25 cellular contexts compared by ENCODE assay signal in the genomic region with DNA sequence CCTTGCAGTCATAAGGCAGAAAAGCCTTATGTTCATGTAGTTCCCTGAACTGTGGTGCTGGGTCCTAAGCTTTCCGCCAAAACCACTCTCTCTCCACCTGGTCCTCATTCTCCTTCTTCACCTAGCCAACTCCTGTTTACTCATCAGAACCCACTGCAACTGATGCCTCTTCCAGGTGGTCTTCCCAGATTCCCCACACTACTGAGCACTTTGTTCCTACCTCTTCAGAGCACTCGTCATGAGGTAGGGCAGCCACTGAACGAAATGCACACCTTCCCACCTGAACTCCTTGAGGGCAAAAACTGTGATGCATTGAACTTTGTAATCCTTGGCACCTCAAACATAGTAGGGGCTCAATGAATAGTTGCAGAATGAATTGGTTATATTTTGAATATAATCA.
DNase-seq lines count a peak whose midpoint lies in the region; ATAC-seq, FAIRE-seq and TF ChIP-seq lines count a peak whose summit lies in the region.
"Had no signal": no experiment of that assay in that cellular context is flagged by ENCODE, and none has a peak within 500 bp of the region (broad histone marks: within the 10 kb centered on the region; RNA-seq: fewer than 3 reads in every experiment).

No MANE protein-coding gene starts in this region.

- ATAC-seq in CD4-positive, CD25-positive, alpha-beta regulatory T cell (ENCODE audit: low read depth in 2 of 2) = no peak
- no peak for ATAC-seq in GM21528 (IDR thresholded peaks at IDR 0.05; ENCODE audit: low FRiP score, unreplicated experiment)

- H3K9ac ChIP-seq in H1 (replicated peaks in 1 of 4; ENCODE audit: extremely low read depth in 1 of 4, low read depth in 3 of 4, low read length in 3 of 4) = no peak overlapping the region
- H3K9ac ChIP-seq: BLaER1 had no signal

- H2BK12ac ChIP-seq in H1 (ENCODE audit: low read depth, low read length) = peak overlapping the region; percentile 65; the same call in 1 of the 2 replicates

- H2BK15ac ChIP-seq in H1 (ENCODE audit: low read length) = no peak overlapping the region

- H3K79me2 ChIP-seq in H1 (ENCODE audit: control insufficient read depth in 1 of 2, insufficient read depth in 2 of 2, low read length in 2 of 2) = no peaks in the 10 kb centered on the region

- no peak overlapping the region for H2BK20ac ChIP-seq in H1 (ENCODE audit: low read length)

- no peak overlapping the region for H3K23ac ChIP-seq in H1 (ENCODE audit: insufficient read length)

- peaks cover 17% of the 10 kb centered on the region for H3K9me3 Mint-ChIP-seq in activated CD4-positive, alpha-beta T cell treated with anti-CD3 and anti-CD28 coated beads, Interleukin-2, amount 10 ng/mL, durations not matched to agents 24 days and 14 days
- peaks cover 0 to 12% (median 4%) of the 10 kb centered on the region in 7 donors for H3K9me3 Mint-ChIP-seq in CD4-positive, CD25-positive, alpha-beta regulatory T cell
- H3K9me3 Mint-ChIP-seq: CD4-positive, alpha-beta T cell had no signal

- peak overlapping the region; percentile 50 for H3K27ac Mint-ChIP-seq in activated CD4-positive, alpha-beta T cell treated with anti-CD3 and anti-CD28 coated beads, Interleukin-2, amount 10 ng/mL, durations not matched to agents 24 days and 14 days
- H3K27ac Mint-ChIP-seq in CD4-positive, CD25-positive, alpha-beta regulatory T cell = peak overlapping the region in 2 of 3 donors; percentile 17 to 77
- H3K27ac Mint-ChIP-seq: HFFc6 had no signal

- peaks cover 13% of the 10 kb centered on the region for H3K4me1 ChIP-seq in CD4-positive, CD25-positive, alpha-beta regulatory T cell (ENCODE audit: control insufficient read depth, insufficient read depth, low read length, poor library complexity, severe bottlenecking)
- H3K4me1 ChIP-seq in HEK293 (ENCODE audit: control insufficient read depth, insufficient read depth, low read length) (no peaks in the 10 kb centered on the region), H1 (replicated peaks in 1 of 4; ENCODE audit: control insufficient read depth in 3 of 4, insufficient read depth in 4 of 4, low read length in 3 of 4) (peaks cover 2 to 14% (median 13%) of the 10 kb centered on the region in 4 experiments; a peak in 5 of 7 replicates)
- H3K4me1 ChIP-seq: BLaER1 had no signal

- peaks cover 29% of the 10 kb centered on the region for H3K4me1 Mint-ChIP-seq in activated CD4-positive, alpha-beta T cell treated with anti-CD3 and anti-CD28 coated beads, Interleukin-2, amount 10 ng/mL, durations not matched to agents 24 days and 14 days
- H3K4me1 Mint-ChIP-seq in CD4-positive, CD25-positive, alpha-beta regulatory T cell = peaks cover 14 to 34% (median 27%) of the 10 kb centered on the region in 4 donors

- CTCF ChIA-PET in HEK293 (lab: Yijun Ruan, JAX) = no interaction called here
- CTCF ChIA-PET in H1 (lab: Charles Lee; ENCODE audit: partially characterized antibody) = interaction anchor here (1.3 to 10.1 kb wide), 2 partner anchors 10 to 156 kb away, joined by 7 to 71 read pairs; no protein-coding TSS in a partner anchor

- no peak for DNase-seq in activated CD4-positive, alpha-beta T cell treated with anti-CD3 and anti-CD28 coated beads, Interleukin-2, amount 10 ng/mL, durations not matched to agents 24 days and 14 days
- DNase-seq in activated CD4-positive, alpha-beta T cell treated with anti-CD3 and anti-CD28 coated beads for 1 hour = no peak
- DNase-seq in CD4-positive, CD25-positive, alpha-beta regulatory T cell = no peak
- DNase-seq in H1 (ENCODE audit: low read depth in 1 of 2, low spot score in 2 of 2) = no peak
- no peak for DNase-seq in dedifferentiated amniotic fluid mesenchymal stem cell (ENCODE audit: extremely low spot score)
- DNase-seq: CD4-positive, alpha-beta T cell; COR-L47; DMS53; H9; HFFc6; KBM-7; MG63; NCI-H1048; NCI-H1694; NCI-H2029 treated with DMSO at 0.1 percent for 48 hours; NCI-H2227 treated with DMSO at 0.1 percent for 48 hours; NCI-H526 treated with DMSO at 0.1 percent for 48 hours; SHP77 had no signal

- H4K20me1 ChIP-seq in H1 (replicated peaks in 1 of 2; ENCODE audit: control insufficient read depth in 1 of 2, insufficient read depth in 2 of 2, low read length in 2 of 2) = no peaks in the 10 kb centered on the region
- H4K20me1 ChIP-seq: BLaER1 had no signal

- intact Hi-C loops in activated CD4-positive, alpha-beta T cell treated with anti-CD3 and anti-CD28 coated beads, Interleukin-2, amount 10 ng/mL, durations not matched to agents 24 days and 14 days (cut with micrococcal nuclease) = loop anchor here (10.0 kb wide), 1 partner anchor 387 kb away; no protein-coding TSS in a partner anchor

- H2BK5ac ChIP-seq in H1 (ENCODE audit: low read depth, low read length) = 0 out of 2 replicates have a peak overlapping the region, but pooled peaks have one; percentile 4

- no peak overlapping the region for H3K14ac ChIP-seq in H1 (ENCODE audit: insufficient read length)

- peaks cover 68% of the 10 kb centered on the region for H3K36me3 ChIP-seq in CD4-positive, CD25-positive, alpha-beta regulatory T cell (ENCODE audit: control insufficient read depth, insufficient read depth, low read length)
- H3K36me3 ChIP-seq in HEK293 (ENCODE audit: control insufficient read depth in 2 of 2, insufficient read depth in 1 of 2, low read length in 2 of 2) (peaks cover 0 to 35% of the 10 kb centered on the region in 2 experiments; a peak in 1 of 3 replicates), H1 (ENCODE audit: control insufficient read depth in 2 of 4, insufficient read depth in 4 of 4, low read length in 3 of 4) (peaks cover 0 to 11% (median 3%) of the 10 kb centered on the region in 4 experiments; a peak in 3 of 8 replicates)
- H3K36me3 ChIP-seq: MG63 had no signal

- H3K56ac ChIP-seq in H1 (replicated peaks; ENCODE audit: insufficient read length, low read depth, low read length) = no peak overlapping the region

- no peak overlapping the region for H3K4me3 Mint-ChIP-seq in activated CD4-positive, alpha-beta T cell treated with anti-CD3 and anti-CD28 coated beads, Interleukin-2, amount 10 ng/mL, durations not matched to agents 24 days and 14 days
- peak overlapping the region in 1 of 4 donors; percentile 55 for H3K4me3 Mint-ChIP-seq in CD4-positive, CD25-positive, alpha-beta regulatory T cell
- H3K4me3 Mint-ChIP-seq: CD4-positive, alpha-beta T cell; H9; HFFc6 had no signal

- H3K27me3 Mint-ChIP-seq in activated CD4-positive, alpha-beta T cell treated with anti-CD3 and anti-CD28 coated beads, Interleukin-2, amount 10 ng/mL, durations not matched to agents 24 days and 14 days = no peaks in the 10 kb centered on the region
- H3K27me3 Mint-ChIP-seq in CD4-positive, CD25-positive, alpha-beta regulatory T cell = no peaks in the 10 kb centered on the region
- H3K27me3 Mint-ChIP-seq: CD4-positive, alpha-beta T cell had no signal

- no peak overlapping the region for H3K4ac ChIP-seq in H1 (replicated peaks; ENCODE audit: insufficient read length, low read depth, low read length)

- H3K9me3 ChIP-seq in CD4-positive, CD25-positive, alpha-beta regulatory T cell (ENCODE audit: control insufficient read depth in 2 of 2, low read length in 2 of 2) = peaks cover 4 to 7% of the 10 kb centered on the region in 2 experiments
- H3K9me3 ChIP-seq in HEK293 (ENCODE audit: control insufficient read depth, insufficient read depth, low read depth, low read length) (no peaks in the 10 kb centered on the region), H1 (ENCODE audit: insufficient read depth in 2 of 2, low read depth in 1 of 2, low read length in 1 of 2) (peaks cover 11 to 13% of the 10 kb centered on the region in 2 experiments)
- H3K9me3 ChIP-seq: MG63 had no signal

- no peak for TF ChIP-seq POLR2A in H1 (IDR thresholded peaks at IDR 0.05; ENCODE audit: control extremely low read depth in 1 of 2, low read depth in 2 of 2, low read length in 2 of 2)

- H2AFZ ChIP-seq in H1 (ENCODE audit: low read length) = no peak overlapping the region

- no peak overlapping the region for H3K4me2 ChIP-seq in H1 (ENCODE audit: insufficient read depth in 1 of 2, low read depth in 2 of 2, low read length in 2 of 2)
- H3K4me2 ChIP-seq: BLaER1 had no signal

- POLR2A ChIA-PET in HEK293 (lab: Yijun Ruan, JAX) = no interaction called here
- POLR2A ChIA-PET in H1 (lab: Charles Lee; ENCODE audit: partially characterized antibody) = interaction anchor here (0.6 kb wide), 1 partner anchor 286 kb away, joined by 3 read pairs; no protein-coding TSS in a partner anchor

- H3K27ac ChIP-seq in CD4-positive, CD25-positive, alpha-beta regulatory T cell (ENCODE audit: insufficient read depth, low read length, poor library complexity, severe bottlenecking) = no peak overlapping the region
- H3K27ac ChIP-seq in HEK293 (ENCODE audit: extremely low read depth, low read depth, low read length) (no peak overlapping the region), H1 (ENCODE audit: low read depth, low read length) (no peak overlapping the region)
- H3K27ac ChIP-seq: BLaER1, RWPE1 had no signal

- WGBS in H1 (ENCODE audit: extremely low coverage in 1 of 2, insufficient coverage in 1 of 2, insufficient read length in 1 of 2, insufficient replicate concordance in 2 of 2, low coverage in 1 of 2, low lambda C conversion rate in 2 of 2, missing lambda C conversion rate in 1 of 2), 2 experiments = 88% methylated on average over 3 of the region's 3 CpGs; no CpG with 5 or more reads in 1 of the 2 experiments

- H4K91ac ChIP-seq in H1 (replicated peaks; ENCODE audit: insufficient read length, low read length) = no peak overlapping the region

- no peak overlapping the region for H4K8ac ChIP-seq in H1 (ENCODE audit: extremely low read depth, insufficient read depth, low read length)

- 0 out of 2 replicates have a peak overlapping the region, but pooled peaks have one; percentile 43 for H3K18ac ChIP-seq in H1 (ENCODE audit: extremely low read depth, low read length)

- H3K79me1 ChIP-seq in H1 (ENCODE audit: low read depth, low read length) = no peaks in the 10 kb centered on the region

- H4K5ac ChIP-seq in H1 (ENCODE audit: insufficient read length, low read depth, low read length) = no peak overlapping the region

- no peaks in the 10 kb centered on the region for H3K27me3 ChIP-seq in CD4-positive, CD25-positive, alpha-beta regulatory T cell (ENCODE audit: control insufficient read depth, insufficient read depth, low read length)
- no peaks in the 10 kb centered on the region for H3K27me3 ChIP-seq in H1 (replicated peaks in 1 of 4; ENCODE audit: control insufficient read depth in 3 of 4, extremely low read depth in 1 of 4, insufficient read depth in 3 of 4, low read length in 3 of 4)
- H3K27me3 ChIP-seq: BLaER1, MG63 had no signal

- H2BK120ac ChIP-seq in H1 (replicated peaks; ENCODE audit: low read depth, low read length) = no peak overlapping the region

- no peak for FAIRE-seq in H1 (lab: Jason Lieb, UNC)
- FAIRE-seq: A204.1, GM18507, HTR-8/SVneo had no signal

- no peak overlapping the region for H3K4me3 ChIP-seq in CD4-positive, CD25-positive, alpha-beta regulatory T cell (ENCODE audit: low read depth, low read length)
- H3K4me3 ChIP-seq in HEK293 (ENCODE audit: low read depth, low read length) = no peak overlapping the region
- H3K4me3 ChIP-seq in H1 (ENCODE audit: extremely low read depth in 1 of 4, insufficient read depth in 2 of 4, low read depth in 3 of 4, low read length in 4 of 4) = no peak overlapping the region
- H3K4me3 ChIP-seq: BLaER1, MG63 had no signal

- no peak for TF ChIP-seq CTCF in HEK293 (tag by site-specific recombination; IDR thresholded peaks at IDR 0.05)
- no peak for TF ChIP-seq CTCF in H1 (IDR thresholded peaks at IDR 0.05; ENCODE audit: control extremely low read depth in 1 of 3, insufficient read depth in 1 of 3, low read depth in 1 of 3, low read length in 3 of 3)

- H3K23me2 ChIP-seq in H1 (ENCODE audit: low read depth, low read length) = no peaks in the 10 kb centered on the region

- H2AK5ac ChIP-seq in H1 (ENCODE audit: low read depth, low read length) = no peak overlapping the region

- TF ChIP-seq EP300 in H1 (IDR thresholded peaks at IDR 0.05; ENCODE audit: borderline replicate concordance in 1 of 2, low read depth in 2 of 2, low read length in 2 of 2) = no peak

- no peak for TF ChIP-seq RAD21 in H1 (IDR thresholded peaks at IDR 0.05 in 1 of 2, conservative IDR thresholded peaks at IDR 0.05 in 1 of 2; ENCODE audit: low read depth in 2 of 2, low read length in 2 of 2)

- H3K36me3 Mint-ChIP-seq in activated CD4-positive, alpha-beta T cell treated with anti-CD3 and anti-CD28 coated beads, Interleukin-2, amount 10 ng/mL, durations not matched to agents 24 days and 14 days (ENCODE audit: low read depth) = peaks cover 78% of the 10 kb centered on the region
- peaks cover 90% of the 10 kb centered on the region for H3K36me3 Mint-ChIP-seq in CD4-positive, CD25-positive, alpha-beta regulatory T cell
